ENCODE assay signal across 19 cellular contexts in the genomic region with DNA sequence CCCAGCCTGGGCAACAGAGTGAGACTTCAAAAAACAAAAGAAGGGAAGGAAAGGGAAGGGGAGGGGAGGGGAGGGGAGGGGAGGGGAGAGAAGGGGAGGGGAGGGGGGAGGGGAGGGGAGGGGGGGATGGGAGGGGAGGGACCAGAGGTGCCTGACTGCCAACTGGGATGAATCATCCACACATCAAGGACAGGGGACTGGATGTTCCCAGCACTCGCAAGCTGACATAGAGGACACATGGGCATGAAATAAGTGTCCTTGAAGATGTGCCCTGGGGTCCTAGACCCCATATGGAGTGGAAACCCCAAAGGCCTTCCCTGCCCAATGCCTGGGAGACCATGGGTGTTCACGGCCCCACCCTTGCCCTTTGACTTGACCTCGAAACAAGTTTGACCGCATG. TPM values are rescaled to one million over a fixed set of nuclear protein-coding genes. Genes with fewer than 3 reads are reported as not detected.
DNase-seq lines count a peak whose midpoint lies in the region; ATAC-seq and TF ChIP-seq lines count a peak whose summit lies in the region.
"Had no signal": no experiment of that assay in that cellular context is flagged by ENCODE, and none has a peak within 500 bp of the region (broad histone marks: within the 10 kb centered on the region; RNA-seq: fewer than 3 reads in every experiment).

No MANE protein-coding gene starts in this region.

- H4K20me1 ChIP-seq in osteoblast (ENCODE audit: insufficient read depth, low read length): no peaks in the 10 kb centered on the region

- no peak for ATAC-seq in stimulated activated effector memory CD8-positive, alpha-beta T cell treated with anti-CD3 and anti-CD28 coated beads, Interleukin-12 subunit alpha, Interleukin-12 subunit beta, amount 100 ng/mL, for 72 hours
- ATAC-seq: Right ventricle myocardium inferior had no signal

- no peak for TF ChIP-seq CTCF in epithelial cell of esophagus (IDR thresholded peaks at IDR 0.05; ENCODE audit: insufficient read depth, low read depth, low read length, missing control alignments)
- no peak for TF ChIP-seq CTCF in osteoblast (IDR thresholded peaks at IDR 0.05; ENCODE audit: extremely low read depth, low read depth, low read length)

- H3K27ac Mint-ChIP-seq in stimulated activated effector memory CD8-positive, alpha-beta T cell treated with anti-CD3 and anti-CD28 coated beads, Interleukin-12 subunit alpha, Interleukin-12 subunit beta, amount 100 ng/mL, for 72 hours: no peak overlapping the region
- H3K27ac Mint-ChIP-seq: GM23338 had no signal

- peaks cover 17% of the 10 kb centered on the region for H3K27me3 ChIP-seq in osteoblast (ENCODE audit: insufficient read depth, low read length)

- DNase-seq in COLO829 (ENCODE audit: low spot score) (peak; percentile 48), HCEC 1CT (peak; percentile 4), epithelial cell of esophagus (ENCODE audit: low read depth) (peak; percentile 21), osteoblast (ENCODE audit: insufficient read length, low spot score, missing footprints) (peak; percentile 19), HuH-7.5 (ENCODE audit: low spot score) (no peak), RPMI8226 (no peak)
- DNase-seq in stimulated activated effector memory CD8-positive, alpha-beta T cell treated with anti-CD3 and anti-CD28 coated beads, Interleukin-12 subunit alpha, Interleukin-12 subunit beta, amount 100 ng/mL, for 72 hours (ENCODE audit: low spot score in 2 of 2): no peak
- DNase-seq: AML-193, COR-L47, DMS153, NCI-H1436, NCI-H2029, NCI-H510A, NCI-H774 had no signal

- no peaks in the 10 kb centered on the region for H3K4me1 Mint-ChIP-seq in stimulated activated effector memory CD8-positive, alpha-beta T cell treated with anti-CD3 and anti-CD28 coated beads, Interleukin-12 subunit alpha, Interleukin-12 subunit beta, amount 100 ng/mL, for 72 hours
- H3K4me1 Mint-ChIP-seq: CD14-positive monocyte had no signal

- H3K4me1 ChIP-seq in osteoblast (ENCODE audit: insufficient read depth, low read length): peaks cover 2% of the 10 kb centered on the region

- no peaks in the 10 kb centered on the region for H3K9me3 Mint-ChIP-seq in stimulated activated effector memory CD8-positive, alpha-beta T cell treated with anti-CD3 and anti-CD28 coated beads, Interleukin-12 subunit alpha, Interleukin-12 subunit beta, amount 100 ng/mL, for 72 hours
- H3K9me3 Mint-ChIP-seq: CD14-positive monocyte, GM23338 had no signal

- no peak overlapping the region for H2AFZ ChIP-seq in osteoblast (ENCODE audit: low read length)
- H2AFZ ChIP-seq: GM23338 had no signal

- H3K4me3 Mint-ChIP-seq in stimulated activated effector memory CD8-positive, alpha-beta T cell treated with anti-CD3 and anti-CD28 coated beads, Interleukin-12 subunit alpha, Interleukin-12 subunit beta, amount 100 ng/mL, for 72 hours: no peak overlapping the region
- H3K4me3 Mint-ChIP-seq: CD14-positive monocyte, GM23338 had no signal

- H3K9me3 ChIP-seq in osteoblast (ENCODE audit: low read depth, low read length): no peaks in the 10 kb centered on the region

- H3K27ac ChIP-seq in osteoblast (ENCODE audit: low read depth, low read length): no peak overlapping the region
- H3K27ac ChIP-seq: SK-N-MC had no signal

- H3K36me3 Mint-ChIP-seq in stimulated activated effector memory CD8-positive, alpha-beta T cell treated with anti-CD3 and anti-CD28 coated beads, Interleukin-12 subunit alpha, Interleukin-12 subunit beta, amount 100 ng/mL, for 72 hours: no peaks in the 10 kb centered on the region
- H3K36me3 Mint-ChIP-seq: CD14-positive monocyte had no signal

- H3K4me2 ChIP-seq in osteoblast (ENCODE audit: insufficient read depth, low read length): no peak overlapping the region
- H3K4me2 ChIP-seq: GM23338 had no signal

- H3K4me3 ChIP-seq in epithelial cell of esophagus (ENCODE audit: low read length) (no peak overlapping the region), osteoblast (ENCODE audit: insufficient read depth, low read length) (no peak overlapping the region)
- H3K4me3 ChIP-seq: GM23338, K562, SK-N-MC had no signal

- H3K36me3 ChIP-seq in osteoblast (ENCODE audit: insufficient read depth, low read length): no peaks in the 10 kb centered on the region

- H3K79me2 ChIP-seq in osteoblast (ENCODE audit: insufficient read depth, low read length): no peaks in the 10 kb centered on the region

RNA-seq across cellular contexts. Expression of gene TST, which starts 19.8 kb away (rescaled TPM):
- 53.6 and 63.3 TPM in 2 replicates for total RNA-seq in osteoblast

RNA-seq across cellular contexts. Expression of gene MPST, which starts 20.1 kb away (rescaled TPM):
- total RNA-seq in osteoblast: 82.5 and 91.6 TPM in 2 replicates

RNA-seq across cellular contexts. Expression of gene KCTD17, which starts 52.1 kb away (rescaled TPM):
- 22.7 and 25.0 TPM in 2 replicates for total RNA-seq in osteoblast

Comparison
In these comparisons a context has a peak if more than half of its experiments do, and no peak if none do; other contexts are left out.
1. DNase-seq: peak in COLO829 (single experiment), HCEC 1CT (single experiment), epithelial cell of esophagus (single experiment) and osteoblast (single experiment); none in HuH-7.5 (single experiment), stimulated activated effector memory CD8-positive, alpha-beta T cell treated with anti-CD3 and anti-CD28 coated beads, Interleukin-12 subunit alpha, Interleukin-12 subunit beta, amount 100 ng/mL, for 72 hours (0 of 2) and RPMI8226 (single experiment).